Comparison of ENCODE assay signal across 17 cellular contexts in genomic region chr20:17827759-17828559, GRCh38.
DNase-seq lines count a peak whose midpoint lies in the region; ATAC-seq, FAIRE-seq and TF ChIP-seq lines count a peak whose summit lies in the region.
"Had no signal": no experiment of that assay in that cellular context is flagged by ENCODE, and none has a peak within 500 bp of the region (broad histone marks: within the 10 kb centered on the region; RNA-seq: fewer than 3 reads in every experiment).

No MANE protein-coding gene starts in this region.

- H3K27ac ChIP-seq in astrocyte (ENCODE audit: low read depth, low read length) (no peak overlapping the region), right lobe of liver (no peak overlapping the region)
- H3K27ac ChIP-seq: 22Rv1 had no signal

- no peak for TF ChIP-seq POLR2A in right lobe of liver (IDR thresholded peaks at IDR 0.05)

- DNase-seq in NCI-H2029 (lab: John Stamatoyannopoulos, UW) (peak; percentile 16), NCI-H2029 treated with DMSO at 0.1 percent for 48 hours (lab: John Stamatoyannopoulos, UW) (no peak), astrocyte (ENCODE audit: low read depth) (no peak), right lobe of liver (no peak), GM19239 (ENCODE audit: insufficient read length, low spot score) (no peak)
- DNase-seq: CD8-positive, alpha-beta T cell; COR-L47; DMS153; DMS79 treated with DMSO at 0.1 percent for 48 hours; EL; H7 had no signal

- no peak overlapping the region for H3K4me3 ChIP-seq in astrocyte (ENCODE audit: insufficient read depth, low read depth, low read length)
- H3K4me3 ChIP-seq in right lobe of liver, result no peak overlapping the region

- no peak for TF ChIP-seq CTCF in astrocyte (IDR thresholded peaks at IDR 0.05; ENCODE audit: insufficient read depth, low read depth, low read length)
- no peak for TF ChIP-seq CTCF in right lobe of liver (IDR thresholded peaks at IDR 0.05)

- peaks cover 13% of the 10 kb centered on the region for H3K4me1 Mint-ChIP-seq in astrocyte (ENCODE audit: low read depth, unreplicated experiment)

- H4K20me1 ChIP-seq in astrocyte (ENCODE audit: insufficient read depth, low read length), result no peaks in the 10 kb centered on the region

- no peaks in the 10 kb centered on the region for H3K79me2 ChIP-seq in astrocyte (ENCODE audit: insufficient read depth, low read length)

- H3K27me3 ChIP-seq in astrocyte (ENCODE audit: insufficient read depth, low read length) (no peaks in the 10 kb centered on the region), right lobe of liver (no peaks in the 10 kb centered on the region)

- H3K9me3 ChIP-seq in astrocyte (ENCODE audit: insufficient read depth, low read depth, low read length) (no peaks in the 10 kb centered on the region), right lobe of liver (no peaks in the 10 kb centered on the region)

- no peak overlapping the region for H3K4me3 Mint-ChIP-seq in astrocyte (ENCODE audit: unreplicated experiment)
- H3K4me3 Mint-ChIP-seq: CD14-positive monocyte; CD8-positive, alpha-beta T cell had no signal

- no peaks in the 10 kb centered on the region for H3K36me3 ChIP-seq in astrocyte (ENCODE audit: insufficient read depth, low read length)
- no peaks in the 10 kb centered on the region for H3K36me3 ChIP-seq in right lobe of liver

- H2AFZ ChIP-seq in astrocyte (ENCODE audit: low read depth, low read length), result no peak overlapping the region

- no peak overlapping the region for H3K9ac ChIP-seq in astrocyte (ENCODE audit: low read length)

- peaks cover 15% of the 10 kb centered on the region for H3K4me1 ChIP-seq in astrocyte (ENCODE audit: insufficient read depth, low read length)
- H3K4me1 ChIP-seq in right lobe of liver, result peaks cover 0 to 12% (median 5%) of the 10 kb centered on the region in 4 donors

- intact Hi-C loops in right lobe of liver (cut with DNase I), result no loop called here

- H3K27me3 Mint-ChIP-seq in astrocyte (ENCODE audit: low read depth, unreplicated experiment), result no peaks in the 10 kb centered on the region

- no peak overlapping the region for H3K4me2 ChIP-seq in astrocyte (ENCODE audit: low read length)

- WGBS in right lobe of liver (ENCODE audit: insufficient coverage, low coverage, low lambda C conversion rate, missing lambda C conversion rate), result no CpG with 5 or more reads among the region's 13 CpGs

- peaks cover 4% of the 10 kb centered on the region for H3K9me3 Mint-ChIP-seq in astrocyte (ENCODE audit: unreplicated experiment)
- H3K9me3 Mint-ChIP-seq: CD8-positive, alpha-beta T cell had no signal

- H3K36me3 Mint-ChIP-seq in astrocyte (ENCODE audit: low read depth, unreplicated experiment), result no peaks in the 10 kb centered on the region
- H3K36me3 Mint-ChIP-seq: CD14-positive monocyte; CD8-positive, alpha-beta T cell had no signal

- peak overlapping the region; percentile 34 for H3K27ac Mint-ChIP-seq in astrocyte (ENCODE audit: unreplicated experiment)
- H3K27ac Mint-ChIP-seq: CD14-positive monocyte; CD8-positive, alpha-beta T cell had no signal

- no peak for FAIRE-seq in astrocyte (lab: Jason Lieb, UNC)
- FAIRE-seq in GM19239 (lab: Jason Lieb, UNC), result no peak
- FAIRE-seq: D721Med, G401.6 had no signal

- ATAC-seq in right lobe of liver (peak; percentile 43 to 62 (median 52)), HG03342 (IDR thresholded peaks at IDR 0.05; ENCODE audit: unreplicated experiment) (no peak), GM21619 (IDR thresholded peaks at IDR 0.05; ENCODE audit: unreplicated experiment) (no peak)
- ATAC-seq: CD8-positive, alpha-beta T cell had no signal

Comparison
In these comparisons a context has a peak if more than half of its experiments do, and no peak if none do; other contexts are left out.
1. ATAC-seq: peak in right lobe of liver (4 of 4); none in HG03342 (single experiment) and GM21619 (single experiment).